In the genomic region with DNA sequence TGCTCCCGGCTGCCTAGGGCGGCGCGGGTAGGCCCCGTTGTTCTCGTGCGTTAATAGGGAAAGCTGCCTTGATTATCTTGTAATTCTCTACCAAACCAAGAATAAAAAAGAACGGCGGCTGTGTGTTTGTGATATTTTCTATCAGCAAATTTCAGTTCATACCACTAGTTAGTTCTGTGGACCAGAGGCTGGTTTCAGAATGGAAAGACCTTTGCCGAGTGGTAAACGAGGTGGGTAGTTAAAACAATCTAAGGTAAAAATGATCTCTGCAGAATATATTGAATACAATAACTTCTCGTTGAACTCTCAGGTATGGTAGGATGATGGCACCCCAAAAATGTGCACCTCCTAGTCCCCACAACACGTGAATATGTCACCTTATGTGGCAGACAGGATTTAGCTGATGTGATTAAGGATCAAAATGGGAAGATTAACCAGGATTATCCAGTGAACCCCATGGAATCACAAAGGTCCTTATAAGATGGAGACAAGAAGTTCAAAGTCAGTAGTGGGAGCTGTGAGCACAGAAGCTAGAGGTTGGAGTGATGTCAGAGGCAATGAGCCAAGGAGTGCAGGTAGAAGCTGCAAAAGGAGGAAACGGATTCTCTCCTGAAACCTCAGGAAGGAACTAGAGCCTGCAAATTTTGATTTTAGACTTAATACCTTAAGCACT, we compare ENCODE assay signal across 8 cellular contexts. TPM values are rescaled to one million over a fixed set of nuclear protein-coding genes. Genes with fewer than 3 reads are reported as not detected.
A peak's percentile ranks its signal among the peaks of the same experiment; 100 is the strongest.
DNase-seq lines count a peak whose midpoint lies in the region; ATAC-seq and TF ChIP-seq lines count a peak whose summit lies in the region.

No MANE protein-coding gene starts in this region.

- 8 to 9% methylated on average over 10 to 14 of the region's 14 CpGs for WGBS in thyroid gland, 2 donors

- H3K9me3 ChIP-seq in HUES48 (ENCODE audit: control insufficient read depth, insufficient read depth, low read length) (no peaks in the 10 kb centered on the region), adipocyte (ENCODE audit: control insufficient read depth, low read length) (no peaks in the 10 kb centered on the region), left lung (no peaks in the 10 kb centered on the region), thyroid gland (no peaks in the 10 kb centered on the region)

- H3K4me1 ChIP-seq in HUES48 (ENCODE audit: control insufficient read depth, insufficient read depth, low read length) = peaks cover 26% of the 10 kb centered on the region
- H3K4me1 ChIP-seq in adipocyte (ENCODE audit: control insufficient read depth, insufficient read depth, low read length) = peaks cover 31% of the 10 kb centered on the region
- peaks cover 6 to 41% of the 10 kb centered on the region in 2 donors for H3K4me1 ChIP-seq in left lung
- H3K4me1 ChIP-seq in thyroid gland = peaks cover 16 to 33% of the 10 kb centered on the region in 2 donors

- H3K27ac ChIP-seq in HUES48 (ENCODE audit: low read depth, low read length) (no peak overlapping the region), left lung (peak overlapping the region; percentile 90 to 97), thyroid gland (peak overlapping the region; percentile 11 to 99 (median 63))

- peak overlapping the region; percentile 73 for H3K4me3 ChIP-seq in HUES48 (ENCODE audit: low read depth, low read length)
- peak overlapping the region; percentile 90 for H3K4me3 ChIP-seq in adipocyte (ENCODE audit: low read length)
- peak overlapping the region; percentile 38 to 71 for H3K4me3 ChIP-seq in left lung
- H3K4me3 ChIP-seq in thyroid gland (replicated peaks in 1 of 3) = peak overlapping the region; percentile 30 to 84 (median 53)

- intact Hi-C loops in left lung (cut with DNase I) = no loop called here
- intact Hi-C loops in thyroid gland (cut with DNase I) = no loop called here

- no peak for TF ChIP-seq POLR2A in thyroid gland (IDR thresholded peaks at IDR 0.05)

- H3K9ac ChIP-seq in HUES48 (ENCODE audit: low read depth, low read length) (peak overlapping the region; percentile 67; the same call in 1 of the 2 replicates), adipocyte (ENCODE audit: low read length) (peak overlapping the region; percentile 90)

- TF ChIP-seq CTCF in left lung (IDR thresholded peaks at IDR 0.05) (no peak), thyroid gland (IDR thresholded peaks at IDR 0.05) (peak in 1 of 6 experiments; percentile 5)

- H3K36me3 ChIP-seq in HUES48 (ENCODE audit: control insufficient read depth, insufficient read depth, low read length) = no peaks in the 10 kb centered on the region
- no peaks in the 10 kb centered on the region for H3K36me3 ChIP-seq in adipocyte (ENCODE audit: control insufficient read depth, insufficient read depth, low read length, severe bottlenecking)
- H3K36me3 ChIP-seq in left lung = no peaks in the 10 kb centered on the region
- no peaks in the 10 kb centered on the region for H3K36me3 ChIP-seq in thyroid gland

- H3K27me3 ChIP-seq in HUES48 (ENCODE audit: control insufficient read depth, insufficient read depth, low read length) (peaks cover 15% of the 10 kb centered on the region), adipocyte (replicated peaks; ENCODE audit: control insufficient read depth, insufficient read depth, low read length) (no peaks in the 10 kb centered on the region), left lung (peaks cover 0 to 20% of the 10 kb centered on the region in 2 donors), thyroid gland (no peaks in the 10 kb centered on the region)

- ATAC-seq in left lung (peak; percentile 5), HG03025 (IDR thresholded peaks at IDR 0.05; ENCODE audit: low FRiP score, unreplicated experiment) (no peak), HG03095 (IDR thresholded peaks at IDR 0.05; ENCODE audit: unreplicated experiment) (no peak)

- DNase-seq in ELR (ENCODE audit: low read depth) (peak; percentile 43), adipocyte (ENCODE audit: low read depth) (peak; percentile 22), left lung (no peak), thyroid gland (peak; percentile 33 to 38), NCI-H1048 (lab: John Stamatoyannopoulos, UW) (no peak)

RNA-seq across cellular contexts. Expression of a gene that starts 0.6 kb away (rescaled TPM):
- total RNA-seq in left lung = 10 to 100 TPM; 25.7 to 39.0 TPM
- 10 to 100 TPM; 44.5 to 63.3 (median 59.1) TPM for total RNA-seq in thyroid gland

RNA-seq across cellular contexts. Expression of a gene that starts 5.0 kb away (rescaled TPM):
- total RNA-seq in left lung (100 to 1,000 TPM in 1 of 2 donors, 10 to 100 TPM in 1; 65.8 to 122 TPM), thyroid gland (10 to 100 TPM; 36.9 to 71.3 (median 42.7) TPM)

Comparison
In these comparisons a context has a peak if more than half of its experiments do, and no peak if none do; other contexts are left out.
1. DNase-seq: peak in ELR (single experiment), adipocyte (single experiment) and thyroid gland (2 of 2); none in left lung (0 of 2) and NCI-H1048 (single experiment).
2. Peak in every context shown above with its lines, with median percentiles within 50 percentile points of each other: H3K4me3 ChIP-seq.